ENCODE assay signal across 11 cellular contexts in genomic region chr1:43285269-43285986, GRCh38. TPM values are rescaled to one million over a fixed set of nuclear protein-coding genes. Genes with fewer than 3 reads are reported as not detected.
DNase-seq lines count a peak whose midpoint lies in the region; ATAC-seq, FAIRE-seq and TF ChIP-seq lines count a peak whose summit lies in the region.
"Had no signal": no experiment of that assay in that cellular context is flagged by ENCODE, and none has a peak within 500 bp of the region (broad histone marks: within the 10 kb centered on the region; RNA-seq: fewer than 3 reads in every experiment).

C1orf210 (minus strand) TSS chr1:43285581; CDS start chr1:43283270, 2,311 bp downstream.

- peaks cover 2% of the 10 kb centered on the region for H3K4me1 Mint-ChIP-seq in CD8-positive, alpha-beta T cell (ENCODE audit: low read depth)
- no peaks in the 10 kb centered on the region for H3K4me1 Mint-ChIP-seq in chondrocyte (ENCODE audit: low read depth)

- no peaks in the 10 kb centered on the region for H3K4me1 ChIP-seq in CD8-positive, alpha-beta T cell (ENCODE audit: insufficient read depth, low read length)
- H3K4me1 ChIP-seq in mesendoderm (ENCODE audit: control insufficient read depth, low read depth, low read length): peaks cover 7% of the 10 kb centered on the region

- no peak for TF ChIP-seq CTCF in CD8-positive, alpha-beta T cell (IDR thresholded peaks at IDR 0.05)
- no peak for TF ChIP-seq CTCF in chondrocyte (IDR thresholded peaks at IDR 0.05)

- H3K79me2 ChIP-seq in mesendoderm (ENCODE audit: control insufficient read depth, insufficient read depth, low read length): no peaks in the 10 kb centered on the region

- H2BK120ac ChIP-seq in mesendoderm (ENCODE audit: low read depth, low read length): no peak within 1 kb of the TSS

- H3K27me3 Mint-ChIP-seq in CD8-positive, alpha-beta T cell (ENCODE audit: low read depth): peaks cover 6% of the 10 kb centered on the region
- H3K27me3 Mint-ChIP-seq in chondrocyte (ENCODE audit: low read depth): peaks cover 10% of the 10 kb centered on the region

- no peak within 1 kb of the TSS for H4K5ac ChIP-seq in mesendoderm (ENCODE audit: low read length)

- H3K4me3 Mint-ChIP-seq in CD8-positive, alpha-beta T cell: no peak within 1 kb of the TSS
- no peak within 1 kb of the TSS for H3K4me3 Mint-ChIP-seq in chondrocyte (ENCODE audit: unreplicated experiment)

- CTCF ChIA-PET in CD8-positive, alpha-beta T cell (lab: Charles Lee): interaction anchor here (0.5 to 1.0 kb wide), 2 partner anchors 19 to 54 kb away, joined by 3 read pairs; no protein-coding TSS in a partner anchor

- H3K27ac ChIP-seq in CD8-positive, alpha-beta T cell (ENCODE audit: low read depth, low read length): no peak within 1 kb of the TSS
- H3K27ac ChIP-seq in mesendoderm (ENCODE audit: low read depth, low read length): no peak within 1 kb of the TSS
- H3K27ac ChIP-seq: thoracic aorta had no signal

- no peak within 1 kb of the TSS for H3K4me3 ChIP-seq in CD8-positive, alpha-beta T cell (ENCODE audit: low read depth, low read length)
- H3K4me3 ChIP-seq in mesendoderm (ENCODE audit: low read length): no peak within 1 kb of the TSS
- H3K4me3 ChIP-seq: thoracic aorta had no signal

- H3K27ac Mint-ChIP-seq in CD8-positive, alpha-beta T cell: no peak within 1 kb of the TSS
- H3K27ac Mint-ChIP-seq in chondrocyte (ENCODE audit: unreplicated experiment): no peak within 1 kb of the TSS

- peak in 2 of 7 experiments; percentile 12 to 33 for DNase-seq in CD8-positive, alpha-beta T cell
- DNase-seq in NCI-H128 (lab: John Stamatoyannopoulos, UW; ENCODE audit: unreplicated experiment): peak; percentile 67
- peak; percentile 74 for DNase-seq in chondrocyte (ENCODE audit: low spot score)
- peak; percentile 87 for DNase-seq in mesendoderm
- DNase-seq in medulla oblongata (ENCODE audit: extremely low spot score): no peak
- DNase-seq in urothelium cell line (ENCODE audit: low spot score): no peak
- no peak for DNase-seq in AG20443 (ENCODE audit: low spot score)
- DNase-seq: Right ventricle myocardium superior had no signal

- no peaks in the 10 kb centered on the region for H3K79me1 ChIP-seq in mesendoderm (ENCODE audit: low read length)

- H3K9me3 ChIP-seq in CD8-positive, alpha-beta T cell (ENCODE audit: low read length): no peaks in the 10 kb centered on the region
- H3K9me3 ChIP-seq: thoracic aorta had no signal

- peak within 1 kb of the TSS; percentile 47 for H3K56ac ChIP-seq in mesendoderm (ENCODE audit: low read length)

- no peak within 1 kb of the TSS for H2BK15ac ChIP-seq in mesendoderm (replicated peaks; ENCODE audit: low read depth)

- no peak within 1 kb of the TSS for H3K18ac ChIP-seq in mesendoderm (ENCODE audit: low read length)

- no peak for FAIRE-seq in urothelium cell line (lab: Jason Lieb, UNC)

- no peaks in the 10 kb centered on the region for H3K36me3 ChIP-seq in CD8-positive, alpha-beta T cell (ENCODE audit: insufficient read depth, low read length)
- H3K36me3 ChIP-seq in mesendoderm (ENCODE audit: control insufficient read depth, insufficient read depth, low read length): no peaks in the 10 kb centered on the region
- H3K36me3 ChIP-seq: thoracic aorta had no signal

- H2AK5ac ChIP-seq in mesendoderm (ENCODE audit: low read length): peak within 1 kb of the TSS; percentile 27

- POLR2A ChIA-PET in CD8-positive, alpha-beta T cell (lab: Charles Lee): no interaction called here

- peak within 1 kb of the TSS; percentile 22 for H3K9ac ChIP-seq in mesendoderm (ENCODE audit: low read length)

- WGBS in mesendoderm (ENCODE audit: extremely low coverage, insufficient coverage, low lambda C conversion rate): no CpG with 5 or more reads among the region's 19 CpGs

- H3K9me3 Mint-ChIP-seq in CD8-positive, alpha-beta T cell: no peaks in the 10 kb centered on the region
- no peaks in the 10 kb centered on the region for H3K9me3 Mint-ChIP-seq in chondrocyte (ENCODE audit: low read depth)

- no peak within 1 kb of the TSS for H3K4ac ChIP-seq in mesendoderm (ENCODE audit: low read depth, low read length)

- H3K36me3 Mint-ChIP-seq in CD8-positive, alpha-beta T cell: no peaks in the 10 kb centered on the region
- H3K36me3 Mint-ChIP-seq in chondrocyte (ENCODE audit: low read depth): no peaks in the 10 kb centered on the region

- no peaks in the 10 kb centered on the region for H3K27me3 ChIP-seq in CD8-positive, alpha-beta T cell (ENCODE audit: insufficient read depth, low read length)
- H3K27me3 ChIP-seq in mesendoderm (ENCODE audit: insufficient read depth, low read length, poor library complexity): no peaks in the 10 kb centered on the region

- peak; percentile 54 for ATAC-seq in CD8-positive, alpha-beta T cell
- no peak for ATAC-seq in HG03025 (IDR thresholded peaks at IDR 0.05; ENCODE audit: low FRiP score, unreplicated experiment)

- no peak within 1 kb of the TSS for H4K8ac ChIP-seq in mesendoderm (ENCODE audit: low read depth, low read length)

- no peak within 1 kb of the TSS for H3K23ac ChIP-seq in mesendoderm (ENCODE audit: low read length)

- H2BK5ac ChIP-seq in mesendoderm (ENCODE audit: low read length): no peak within 1 kb of the TSS

- peak within 1 kb of the TSS; percentile 43 for H3K4me2 ChIP-seq in mesendoderm (ENCODE audit: low read length)

- intact Hi-C loops in CD8-positive, alpha-beta T cell (cut with DNase I, micrococcal nuclease): no loop called here

RNA-seq across cellular contexts. Expression of gene C1orf210, which starts in this region (rescaled TPM):
- not detected for total RNA-seq in CD8-positive, alpha-beta T cell
- not detected in 3 replicates for total RNA-seq in chondrocyte
- 5.0 TPM for polyA plus RNA-seq in mesendoderm (2013, experiment 1 of 2)
- 4.9 TPM for polyA plus RNA-seq in mesendoderm (2013, experiment 2 of 2)
- total RNA-seq: Right ventricle myocardium superior, skeletal muscle tissue, thoracic aorta had no signal

Comparison
In these comparisons a context has a peak if more than half of its experiments do, and no peak if none do; other contexts are left out.
1. Peak in ATAC-seq in CD8-positive, alpha-beta T cell; RNA of the gene not detected or under 1 TPM.
2. Peak in DNase-seq in chondrocyte; RNA of the gene not detected or under 1 TPM.
3. DNase-seq: peak in NCI-H128 (single experiment) and mesendoderm (single experiment); none in medulla oblongata (single experiment), urothelium cell line (single experiment) and AG20443 (single experiment).